In genomic region chr11:59668188-59668949, GRCh38 we compare ENCODE assay signal across 1 cellular context.
A peak's percentile ranks its signal among the peaks of the same experiment; 100 is the strongest.
TF ChIP-seq lines count a peak whose summit lies in the region.

No MANE protein-coding gene starts in this region.

TF ChIP-seq in K562, 482 proteins besides CTCF, POLR2A, EP300 and RAD21 (continued from another document and continues in another):
- TF ChIP-seq, protein P1, sequence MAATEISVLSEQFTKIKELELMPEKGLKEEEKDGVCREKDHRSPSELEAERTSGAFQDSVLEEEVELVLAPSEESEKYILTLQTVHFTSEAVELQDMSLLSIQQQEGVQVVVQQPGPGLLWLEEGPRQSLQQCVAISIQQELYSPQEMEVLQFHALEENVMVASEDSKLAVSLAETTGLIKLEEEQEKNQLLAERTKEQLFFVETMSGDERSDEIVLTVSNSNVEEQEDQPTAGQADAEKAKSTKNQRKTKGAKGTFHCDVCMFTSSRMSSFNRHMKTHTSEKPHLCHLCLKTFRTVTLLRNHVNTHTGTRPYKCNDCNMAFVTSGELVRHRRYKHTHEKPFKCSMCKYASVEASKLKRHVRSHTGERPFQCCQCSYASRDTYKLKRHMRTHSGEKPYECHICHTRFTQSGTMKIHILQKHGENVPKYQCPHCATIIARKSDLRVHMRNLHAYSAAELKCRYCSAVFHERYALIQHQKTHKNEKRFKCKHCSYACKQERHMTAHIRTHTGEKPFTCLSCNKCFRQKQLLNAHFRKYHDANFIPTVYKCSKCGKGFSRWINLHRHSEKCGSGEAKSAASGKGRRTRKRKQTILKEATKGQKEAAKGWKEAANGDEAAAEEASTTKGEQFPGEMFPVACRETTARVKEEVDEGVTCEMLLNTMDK (IDR thresholded peaks at IDR 0.05; ENCODE audit: borderline replicate concordance, insufficient read depth, low read depth, low read length, poor library complexity, severe bottlenecking) = peak; percentile 9
- TF ChIP-seq ZNF511 (CRISPR knock-in tag; IDR thresholded peaks at IDR 0.05) (no peak), SUPT5H (IDR thresholded peaks at IDR 0.05) (peak; percentile 21; the same call in 1 of the 2 replicates), SAP30 (IDR thresholded peaks at IDR 0.05; ENCODE audit: borderline replicate concordance, insufficient read depth, low read depth, low read length, poor library complexity, severe bottlenecking) (peak; percentile 45), RNF2 (IDR thresholded peaks at IDR 0.05) (no peak), HDAC1 (IDR thresholded peaks at IDR 0.05) (peak in 1 of 2 experiments; percentile 70; a peak in 2 of 4 replicates), CBX5 (IDR thresholded peaks at IDR 0.05; ENCODE audit: borderline replicate concordance, low read depth) (no peak), GABPB1 (CRISPR knock-in tag; IDR thresholded peaks at IDR 0.05) (peak; percentile 72), CSDE1 (IDR thresholded peaks at IDR 0.05) (no peak), ZNF253 (CRISPR knock-in tag; conservative IDR thresholded peaks at IDR 0.05) (no peak), ZBTB26 (CRISPR knock-in tag; IDR thresholded peaks at IDR 0.05) (no peak), SMARCE1 (IDR thresholded peaks at IDR 0.05) (0 out of 2 replicates have a peak, but pooled peaks have one; percentile 19), CUX1 (CRISPR knock-in tag; IDR thresholded peaks at IDR 0.05) (no peak), ZNF644 (tag; IDR thresholded peaks at IDR 0.05; ENCODE audit: low read depth) (no peak), RFX1 (IDR thresholded peaks at IDR 0.05) (no peak), ZNF668 (CRISPR knock-in tag; IDR thresholded peaks at IDR 0.05) (no peak), NFRKB (IDR thresholded peaks at IDR 0.05; ENCODE audit: low read depth) (no peak), SMARCA4 (IDR thresholded peaks at IDR 0.05) (no peak), PTRF (tag; IDR thresholded peaks at IDR 0.05) (no peak), ZFP30 (CRISPR knock-in tag; IDR thresholded peaks at IDR 0.05; ENCODE audit: borderline replicate concordance) (no peak), MTF1 (CRISPR knock-in tag; IDR thresholded peaks at IDR 0.05; ENCODE audit: borderline replicate concordance) (no peak), ZBTB49 (CRISPR knock-in tag; IDR thresholded peaks at IDR 0.05; ENCODE audit: borderline replicate concordance) (no peak), ZSCAN32 (CRISPR knock-in tag; IDR thresholded peaks at IDR 0.05) (0 out of 2 replicates have a peak, but pooled peaks have one; percentile 23), POLR2H (tag; IDR thresholded peaks at IDR 0.05; ENCODE audit: low read depth) (peak; percentile 49), KAT8 (IDR thresholded peaks at IDR 0.05; ENCODE audit: low read depth) (no peak), HCFC1 (IDR thresholded peaks at IDR 0.05; ENCODE audit: low read depth, low read length) (no peak), RBM22 (IDR thresholded peaks at IDR 0.05; ENCODE audit: low read depth, low read length, poor library complexity, severe bottlenecking) (no peak), MCM2 (IDR thresholded peaks at IDR 0.05; ENCODE audit: low read depth) (no peak), CHD4 (IDR thresholded peaks at IDR 0.05; ENCODE audit: insufficient read depth, insufficient replicate concordance, low read depth, low read length, poor library complexity, severe bottlenecking) (no peak), SP1 (CRISPR knock-in tag; IDR thresholded peaks at IDR 0.05) (no peak), CAMTA2 (CRISPR knock-in tag; conservative IDR thresholded peaks at IDR 0.05) (no peak), ILK (tag; IDR thresholded peaks at IDR 0.05; ENCODE audit: borderline replicate concordance, low read depth) (no peak), ZNF589 (CRISPR knock-in tag; IDR thresholded peaks at IDR 0.05; ENCODE audit: low read depth) (no peak), EGR1 (conservative IDR thresholded peaks at IDR 0.05) (peak; percentile 37; the same call in 1 of the 2 replicates), SIX5 (IDR thresholded peaks at IDR 0.05; ENCODE audit: borderline replicate concordance in 1 of 2, insufficient read depth in 1 of 2, low read depth in 1 of 2, low read length in 2 of 2) (no peak), ZNF184 (CRISPR knock-in tag; IDR thresholded peaks at IDR 0.05) (no peak), MNT (conservative IDR thresholded peaks at IDR 0.05) (peak in 1 of 2 experiments; percentile 44; a peak in 1 of 4 replicates), ERF (CRISPR knock-in tag; IDR thresholded peaks at IDR 0.05) (no peak), FOS (IDR thresholded peaks at IDR 0.05; ENCODE audit: extremely low read depth, insufficient read length) (no peak), PATZ1 (CRISPR knock-in tag; IDR thresholded peaks at IDR 0.05; ENCODE audit: borderline replicate concordance) (peak; percentile 52; the same call in 1 of the 2 replicates), KDM2B (CRISPR knock-in tag; IDR thresholded peaks at IDR 0.05) (no peak), SMAD2 (IDR thresholded peaks at IDR 0.05; ENCODE audit: low read depth, low read length) (no peak), CEBPB (tag; IDR thresholded peaks at IDR 0.05) (0 out of 2 replicates have a peak, but pooled peaks have one; percentile 27)
- TF ChIP-seq, protein P2, sequence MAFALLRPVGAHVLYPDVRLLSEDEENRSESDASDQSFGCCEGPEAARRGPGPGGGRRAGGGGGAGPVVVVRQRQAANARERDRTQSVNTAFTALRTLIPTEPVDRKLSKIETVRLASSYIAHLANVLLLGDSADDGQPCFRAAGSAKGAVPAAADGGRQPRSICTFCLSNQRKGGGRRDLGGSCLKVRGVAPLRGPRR (CRISPR knock-in tag; IDR thresholded peaks at IDR 0.05) = no peak
- TF ChIP-seq, protein P3, sequence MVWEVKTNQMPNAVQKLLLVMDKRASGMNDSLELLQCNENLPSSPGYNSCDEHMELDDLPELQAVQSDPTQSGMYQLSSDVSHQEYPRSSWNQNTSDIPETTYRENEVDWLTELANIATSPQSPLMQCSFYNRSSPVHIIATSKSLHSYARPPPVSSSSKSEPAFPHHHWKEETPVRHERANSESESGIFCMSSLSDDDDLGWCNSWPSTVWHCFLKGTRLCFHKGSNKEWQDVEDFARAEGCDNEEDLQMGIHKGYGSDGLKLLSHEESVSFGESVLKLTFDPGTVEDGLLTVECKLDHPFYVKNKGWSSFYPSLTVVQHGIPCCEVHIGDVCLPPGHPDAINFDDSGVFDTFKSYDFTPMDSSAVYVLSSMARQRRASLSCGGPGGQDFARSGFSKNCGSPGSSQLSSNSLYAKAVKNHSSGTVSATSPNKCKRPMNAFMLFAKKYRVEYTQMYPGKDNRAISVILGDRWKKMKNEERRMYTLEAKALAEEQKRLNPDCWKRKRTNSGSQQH (CRISPR knock-in tag; IDR thresholded peaks at IDR 0.05) = no peak
- TF ChIP-seq, protein P4, sequence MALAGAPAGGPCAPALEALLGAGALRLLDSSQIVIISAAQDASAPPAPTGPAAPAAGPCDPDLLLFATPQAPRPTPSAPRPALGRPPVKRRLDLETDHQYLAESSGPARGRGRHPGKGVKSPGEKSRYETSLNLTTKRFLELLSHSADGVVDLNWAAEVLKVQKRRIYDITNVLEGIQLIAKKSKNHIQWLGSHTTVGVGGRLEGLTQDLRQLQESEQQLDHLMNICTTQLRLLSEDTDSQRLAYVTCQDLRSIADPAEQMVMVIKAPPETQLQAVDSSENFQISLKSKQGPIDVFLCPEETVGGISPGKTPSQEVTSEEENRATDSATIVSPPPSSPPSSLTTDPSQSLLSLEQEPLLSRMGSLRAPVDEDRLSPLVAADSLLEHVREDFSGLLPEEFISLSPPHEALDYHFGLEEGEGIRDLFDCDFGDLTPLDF (CRISPR knock-in tag; IDR thresholded peaks at IDR 0.05) = no peak
- TF ChIP-seq, protein P5, sequence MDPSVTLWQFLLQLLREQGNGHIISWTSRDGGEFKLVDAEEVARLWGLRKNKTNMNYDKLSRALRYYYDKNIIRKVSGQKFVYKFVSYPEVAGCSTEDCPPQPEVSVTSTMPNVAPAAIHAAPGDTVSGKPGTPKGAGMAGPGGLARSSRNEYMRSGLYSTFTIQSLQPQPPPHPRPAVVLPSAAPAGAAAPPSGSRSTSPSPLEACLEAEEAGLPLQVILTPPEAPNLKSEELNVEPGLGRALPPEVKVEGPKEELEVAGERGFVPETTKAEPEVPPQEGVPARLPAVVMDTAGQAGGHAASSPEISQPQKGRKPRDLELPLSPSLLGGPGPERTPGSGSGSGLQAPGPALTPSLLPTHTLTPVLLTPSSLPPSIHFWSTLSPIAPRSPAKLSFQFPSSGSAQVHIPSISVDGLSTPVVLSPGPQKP (CRISPR knock-in tag; IDR thresholded peaks at IDR 0.05) = no peak
